ENCODE assay signal across 1 cellular context in the genomic region with DNA sequence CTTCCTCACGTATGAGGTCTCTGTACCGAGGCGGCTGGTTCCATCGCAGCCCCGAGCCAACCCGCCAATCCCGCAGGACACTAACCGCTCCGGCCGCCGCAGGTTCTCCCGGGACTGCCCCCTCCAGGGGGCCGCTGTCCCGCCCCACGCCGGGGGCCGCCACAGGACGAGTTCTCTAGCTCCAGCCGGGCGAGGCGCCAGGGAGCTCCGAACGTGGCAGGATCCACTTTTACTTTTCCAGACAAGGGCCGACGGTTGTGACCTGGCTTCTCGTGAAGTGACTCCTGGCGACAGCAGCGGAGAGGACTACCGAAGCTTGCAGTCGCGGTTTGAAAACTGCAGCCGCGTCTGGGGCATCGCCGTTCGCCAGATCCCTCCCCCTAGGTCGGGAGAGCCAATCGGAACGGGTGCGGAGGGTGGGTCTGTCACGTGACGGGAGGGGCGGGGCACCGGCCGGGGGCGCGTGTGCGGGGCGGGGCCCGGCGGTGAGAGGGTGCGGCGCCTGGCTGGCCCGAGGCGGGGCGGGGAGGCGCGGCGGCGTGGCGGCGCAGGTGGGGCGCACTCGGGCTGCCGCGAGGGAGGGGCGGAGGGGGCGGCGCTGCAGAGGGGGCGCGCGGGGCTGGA.
A peak's percentile ranks its signal among the peaks of the same experiment; 100 is the strongest.
TF ChIP-seq lines count a peak whose summit lies in the region.

A gene (minus strand): TSS at position 331 of the 624 bp plus-strand sequence. CDS start 8,195 bp downstream, outside the sequence.

TF ChIP-seq in HepG2, 621 proteins besides CTCF, POLR2A, EP300 and RAD21 (continued from another document and continues in another):
- TF ChIP-seq, protein P1, sequence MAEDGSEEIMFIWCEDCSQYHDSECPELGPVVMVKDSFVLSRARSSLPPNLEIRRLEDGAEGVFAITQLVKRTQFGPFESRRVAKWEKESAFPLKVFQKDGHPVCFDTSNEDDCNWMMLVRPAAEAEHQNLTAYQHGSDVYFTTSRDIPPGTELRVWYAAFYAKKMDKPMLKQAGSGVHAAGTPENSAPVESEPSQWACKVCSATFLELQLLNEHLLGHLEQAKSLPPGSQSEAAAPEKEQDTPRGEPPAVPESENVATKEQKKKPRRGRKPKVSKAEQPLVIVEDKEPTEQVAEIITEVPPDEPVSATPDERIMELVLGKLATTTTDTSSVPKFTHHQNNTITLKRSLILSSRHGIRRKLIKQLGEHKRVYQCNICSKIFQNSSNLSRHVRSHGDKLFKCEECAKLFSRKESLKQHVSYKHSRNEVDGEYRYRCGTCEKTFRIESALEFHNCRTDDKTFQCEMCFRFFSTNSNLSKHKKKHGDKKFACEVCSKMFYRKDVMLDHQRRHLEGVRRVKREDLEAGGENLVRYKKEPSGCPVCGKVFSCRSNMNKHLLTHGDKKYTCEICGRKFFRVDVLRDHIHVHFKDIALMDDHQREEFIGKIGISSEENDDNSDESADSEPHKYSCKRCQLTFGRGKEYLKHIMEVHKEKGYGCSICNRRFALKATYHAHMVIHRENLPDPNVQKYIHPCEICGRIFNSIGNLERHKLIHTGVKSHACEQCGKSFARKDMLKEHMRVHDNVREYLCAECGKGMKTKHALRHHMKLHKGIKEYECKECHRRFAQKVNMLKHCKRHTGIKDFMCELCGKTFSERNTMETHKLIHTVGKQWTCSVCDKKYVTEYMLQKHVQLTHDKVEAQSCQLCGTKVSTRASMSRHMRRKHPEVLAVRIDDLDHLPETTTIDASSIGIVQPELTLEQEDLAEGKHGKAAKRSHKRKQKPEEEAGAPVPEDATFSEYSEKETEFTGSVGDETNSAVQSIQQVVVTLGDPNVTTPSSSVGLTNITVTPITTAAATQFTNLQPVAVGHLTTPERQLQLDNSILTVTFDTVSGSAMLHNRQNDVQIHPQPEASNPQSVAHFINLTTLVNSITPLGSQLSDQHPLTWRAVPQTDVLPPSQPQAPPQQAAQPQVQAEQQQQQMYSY (CRISPR knock-in tag; IDR thresholded peaks at IDR 0.05) = no peak
- no peak for TF ChIP-seq NR2F2 (IDR thresholded peaks at IDR 0.05; ENCODE audit: borderline replicate concordance, low read depth)
- no peak for TF ChIP-seq ZFP36L2 (CRISPR knock-in tag; IDR thresholded peaks at IDR 0.05)
- peak; percentile 92 for TF ChIP-seq ZNF598 (CRISPR knock-in tag; IDR thresholded peaks at IDR 0.05; ENCODE audit: borderline replicate concordance)
- TF ChIP-seq ATF1 (CRISPR knock-in tag; IDR thresholded peaks at IDR 0.05) = no peak
- TF ChIP-seq ZNF567 (CRISPR knock-in tag; IDR thresholded peaks at IDR 0.05; ENCODE audit: borderline replicate concordance) = no peak
- no peak for TF ChIP-seq MAFK (conservative IDR thresholded peaks at IDR 0.05 in 1 of 2, IDR thresholded peaks at IDR 0.05 in 1 of 2; ENCODE audit: low read length in 2 of 2)
- TF ChIP-seq ZNF883 (CRISPR knock-in tag; IDR thresholded peaks at IDR 0.05; ENCODE audit: not compliant biosample characterization) = no peak
- TF ChIP-seq, protein P2, sequence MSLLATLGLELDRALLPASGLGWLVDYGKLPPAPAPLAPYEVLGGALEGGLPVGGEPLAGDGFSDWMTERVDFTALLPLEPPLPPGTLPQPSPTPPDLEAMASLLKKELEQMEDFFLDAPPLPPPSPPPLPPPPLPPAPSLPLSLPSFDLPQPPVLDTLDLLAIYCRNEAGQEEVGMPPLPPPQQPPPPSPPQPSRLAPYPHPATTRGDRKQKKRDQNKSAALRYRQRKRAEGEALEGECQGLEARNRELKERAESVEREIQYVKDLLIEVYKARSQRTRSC (CRISPR knock-in tag; IDR thresholded peaks at IDR 0.05; ENCODE audit: low read depth) = no peak
- TF ChIP-seq ZNF777 (CRISPR knock-in tag; IDR thresholded peaks at IDR 0.05) = peak; percentile 88
- no peak for TF ChIP-seq HCFC1 (IDR thresholded peaks at IDR 0.05; ENCODE audit: low read depth, low read length)
- peak; percentile 65; the same call in 1 of the 2 replicates for TF ChIP-seq MIER3 (CRISPR knock-in tag; IDR thresholded peaks at IDR 0.05; ENCODE audit: borderline replicate concordance)
- TF ChIP-seq, protein P3, sequence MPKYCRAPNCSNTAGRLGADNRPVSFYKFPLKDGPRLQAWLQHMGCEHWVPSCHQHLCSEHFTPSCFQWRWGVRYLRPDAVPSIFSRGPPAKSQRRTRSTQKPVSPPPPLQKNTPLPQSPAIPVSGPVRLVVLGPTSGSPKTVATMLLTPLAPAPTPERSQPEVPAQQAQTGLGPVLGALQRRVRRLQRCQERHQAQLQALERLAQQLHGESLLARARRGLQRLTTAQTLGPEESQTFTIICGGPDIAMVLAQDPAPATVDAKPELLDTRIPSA (CRISPR knock-in tag; IDR thresholded peaks at IDR 0.05; ENCODE audit: borderline replicate concordance) = 0 out of 2 replicates have a peak, but pooled peaks have one; percentile 48
- no peak for TF ChIP-seq ZNF432 (CRISPR knock-in tag; IDR thresholded peaks at IDR 0.05; ENCODE audit: borderline replicate concordance)
- peak; percentile 42; the same call in 1 of the 2 replicates for TF ChIP-seq ZNF124 (CRISPR knock-in tag; IDR thresholded peaks at IDR 0.05)
- TF ChIP-seq, protein P4, sequence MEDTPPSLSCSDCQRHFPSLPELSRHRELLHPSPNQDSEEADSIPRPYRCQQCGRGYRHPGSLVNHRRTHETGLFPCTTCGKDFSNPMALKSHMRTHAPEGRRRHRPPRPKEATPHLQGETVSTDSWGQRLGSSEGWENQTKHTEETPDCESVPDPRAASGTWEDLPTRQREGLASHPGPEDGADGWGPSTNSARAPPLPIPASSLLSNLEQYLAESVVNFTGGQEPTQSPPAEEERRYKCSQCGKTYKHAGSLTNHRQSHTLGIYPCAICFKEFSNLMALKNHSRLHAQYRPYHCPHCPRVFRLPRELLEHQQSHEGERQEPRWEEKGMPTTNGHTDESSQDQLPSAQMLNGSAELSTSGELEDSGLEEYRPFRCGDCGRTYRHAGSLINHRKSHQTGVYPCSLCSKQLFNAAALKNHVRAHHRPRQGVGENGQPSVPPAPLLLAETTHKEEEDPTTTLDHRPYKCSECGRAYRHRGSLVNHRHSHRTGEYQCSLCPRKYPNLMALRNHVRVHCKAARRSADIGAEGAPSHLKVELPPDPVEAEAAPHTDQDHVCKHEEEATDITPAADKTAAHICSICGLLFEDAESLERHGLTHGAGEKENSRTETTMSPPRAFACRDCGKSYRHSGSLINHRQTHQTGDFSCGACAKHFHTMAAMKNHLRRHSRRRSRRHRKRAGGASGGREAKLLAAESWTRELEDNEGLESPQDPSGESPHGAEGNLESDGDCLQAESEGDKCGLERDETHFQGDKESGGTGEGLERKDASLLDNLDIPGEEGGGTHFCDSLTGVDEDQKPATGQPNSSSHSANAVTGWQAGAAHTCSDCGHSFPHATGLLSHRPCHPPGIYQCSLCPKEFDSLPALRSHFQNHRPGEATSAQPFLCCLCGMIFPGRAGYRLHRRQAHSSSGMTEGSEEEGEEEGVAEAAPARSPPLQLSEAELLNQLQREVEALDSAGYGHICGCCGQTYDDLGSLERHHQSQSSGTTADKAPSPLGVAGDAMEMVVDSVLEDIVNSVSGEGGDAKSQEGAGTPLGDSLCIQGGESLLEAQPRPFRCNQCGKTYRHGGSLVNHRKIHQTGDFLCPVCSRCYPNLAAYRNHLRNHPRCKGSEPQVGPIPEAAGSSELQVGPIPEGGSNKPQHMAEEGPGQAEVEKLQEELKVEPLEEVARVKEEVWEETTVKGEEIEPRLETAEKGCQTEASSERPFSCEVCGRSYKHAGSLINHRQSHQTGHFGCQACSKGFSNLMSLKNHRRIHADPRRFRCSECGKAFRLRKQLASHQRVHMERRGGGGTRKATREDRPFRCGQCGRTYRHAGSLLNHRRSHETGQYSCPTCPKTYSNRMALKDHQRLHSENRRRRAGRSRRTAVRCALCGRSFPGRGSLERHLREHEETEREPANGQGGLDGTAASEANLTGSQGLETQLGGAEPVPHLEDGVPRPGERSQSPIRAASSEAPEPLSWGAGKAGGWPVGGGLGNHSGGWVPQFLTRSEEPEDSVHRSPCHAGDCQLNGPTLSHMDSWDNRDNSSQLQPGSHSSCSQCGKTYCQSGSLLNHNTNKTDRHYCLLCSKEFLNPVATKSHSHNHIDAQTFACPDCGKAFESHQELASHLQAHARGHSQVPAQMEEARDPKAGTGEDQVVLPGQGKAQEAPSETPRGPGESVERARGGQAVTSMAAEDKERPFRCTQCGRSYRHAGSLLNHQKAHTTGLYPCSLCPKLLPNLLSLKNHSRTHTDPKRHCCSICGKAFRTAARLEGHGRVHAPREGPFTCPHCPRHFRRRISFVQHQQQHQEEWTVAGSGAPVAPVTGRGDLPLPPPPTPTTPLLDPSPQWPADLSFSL (CRISPR knock-in tag; IDR thresholded peaks at IDR 0.05) = no peak; the same call in 1 of the 2 replicates
- no peak for TF ChIP-seq ZNF460 (CRISPR knock-in tag; IDR thresholded peaks at IDR 0.05; ENCODE audit: borderline replicate concordance)
- peak; percentile 45; the same call in 1 of the 2 replicates for TF ChIP-seq GABPB1 (CRISPR knock-in tag; IDR thresholded peaks at IDR 0.05)
- no peak for TF ChIP-seq ZBTB42 (CRISPR knock-in tag; IDR thresholded peaks at IDR 0.05)
- TF ChIP-seq HOXD1 (CRISPR knock-in tag; IDR thresholded peaks at IDR 0.05) = peak; percentile 34; the same call in 1 of the 2 replicates
- TF ChIP-seq, protein P5, sequence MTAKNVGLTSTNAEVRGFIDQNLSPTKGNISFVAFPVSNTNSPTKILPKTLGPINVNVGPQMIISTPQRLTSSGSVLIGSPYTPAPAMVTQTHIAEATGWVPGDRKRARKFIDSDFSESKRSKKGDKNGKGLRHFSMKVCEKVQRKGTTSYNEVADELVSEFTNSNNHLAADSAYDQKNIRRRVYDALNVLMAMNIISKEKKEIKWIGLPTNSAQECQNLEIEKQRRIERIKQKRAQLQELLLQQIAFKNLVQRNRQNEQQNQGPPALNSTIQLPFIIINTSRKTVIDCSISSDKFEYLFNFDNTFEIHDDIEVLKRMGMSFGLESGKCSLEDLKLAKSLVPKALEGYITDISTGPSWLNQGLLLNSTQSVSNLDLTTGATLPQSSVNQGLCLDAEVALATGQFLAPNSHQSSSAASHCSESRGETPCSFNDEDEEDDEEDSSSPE (CRISPR knock-in tag; IDR thresholded peaks at IDR 0.05) = 0 out of 2 replicates have a peak, but pooled peaks have one; percentile 49
- 0 out of 2 replicates have a peak, but pooled peaks have one; percentile 35 for TF ChIP-seq TSC22D2 (CRISPR knock-in tag; IDR thresholded peaks at IDR 0.05; ENCODE audit: borderline replicate concordance)
- no peak; the same call in 1 of the 2 replicates for TF ChIP-seq SATB2 (CRISPR knock-in tag; IDR thresholded peaks at IDR 0.05)
- no peak for TF ChIP-seq ZNF33B (CRISPR knock-in tag; IDR thresholded peaks at IDR 0.05)
- no peak for TF ChIP-seq PCBP2 (optimal IDR thresholded peaks at IDR 0.05; ENCODE audit: low read depth, low read length, poor library complexity, severe bottlenecking)
- no peak; the same call in 1 of the 2 replicates for TF ChIP-seq ZNF34 (CRISPR knock-in tag; IDR thresholded peaks at IDR 0.05; ENCODE audit: borderline replicate concordance)
- TF ChIP-seq, protein P6, sequence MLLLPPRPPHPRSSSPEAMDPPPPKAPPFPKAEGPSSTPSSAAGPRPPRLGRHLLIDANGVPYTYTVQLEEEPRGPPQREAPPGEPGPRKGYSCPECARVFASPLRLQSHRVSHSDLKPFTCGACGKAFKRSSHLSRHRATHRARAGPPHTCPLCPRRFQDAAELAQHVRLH (CRISPR knock-in tag; IDR thresholded peaks at IDR 0.05; ENCODE audit: borderline replicate concordance, low read depth) = peak; percentile 60; the same call in 1 of the 2 replicates
- no peak for TF ChIP-seq EED (CRISPR knock-in tag; IDR thresholded peaks at IDR 0.05)
- TF ChIP-seq ZNF350 (CRISPR knock-in tag; IDR thresholded peaks at IDR 0.05; ENCODE audit: borderline replicate concordance, low read depth) = 0 out of 2 replicates have a peak, but pooled peaks have one; percentile 27
- no peak for TF ChIP-seq SOX6 (IDR thresholded peaks at IDR 0.05)
- TF ChIP-seq SOX6 (CRISPR knock-in tag; IDR thresholded peaks at IDR 0.05) = no peak; the same call in 1 of the 2 replicates
- 0 out of 2 replicates have a peak, but pooled peaks have one; percentile 70 for TF ChIP-seq ZNF230 (CRISPR knock-in tag; IDR thresholded peaks at IDR 0.05)
- no peak for TF ChIP-seq KLF6 (CRISPR knock-in tag; IDR thresholded peaks at IDR 0.05)
- TF ChIP-seq, protein P7, sequence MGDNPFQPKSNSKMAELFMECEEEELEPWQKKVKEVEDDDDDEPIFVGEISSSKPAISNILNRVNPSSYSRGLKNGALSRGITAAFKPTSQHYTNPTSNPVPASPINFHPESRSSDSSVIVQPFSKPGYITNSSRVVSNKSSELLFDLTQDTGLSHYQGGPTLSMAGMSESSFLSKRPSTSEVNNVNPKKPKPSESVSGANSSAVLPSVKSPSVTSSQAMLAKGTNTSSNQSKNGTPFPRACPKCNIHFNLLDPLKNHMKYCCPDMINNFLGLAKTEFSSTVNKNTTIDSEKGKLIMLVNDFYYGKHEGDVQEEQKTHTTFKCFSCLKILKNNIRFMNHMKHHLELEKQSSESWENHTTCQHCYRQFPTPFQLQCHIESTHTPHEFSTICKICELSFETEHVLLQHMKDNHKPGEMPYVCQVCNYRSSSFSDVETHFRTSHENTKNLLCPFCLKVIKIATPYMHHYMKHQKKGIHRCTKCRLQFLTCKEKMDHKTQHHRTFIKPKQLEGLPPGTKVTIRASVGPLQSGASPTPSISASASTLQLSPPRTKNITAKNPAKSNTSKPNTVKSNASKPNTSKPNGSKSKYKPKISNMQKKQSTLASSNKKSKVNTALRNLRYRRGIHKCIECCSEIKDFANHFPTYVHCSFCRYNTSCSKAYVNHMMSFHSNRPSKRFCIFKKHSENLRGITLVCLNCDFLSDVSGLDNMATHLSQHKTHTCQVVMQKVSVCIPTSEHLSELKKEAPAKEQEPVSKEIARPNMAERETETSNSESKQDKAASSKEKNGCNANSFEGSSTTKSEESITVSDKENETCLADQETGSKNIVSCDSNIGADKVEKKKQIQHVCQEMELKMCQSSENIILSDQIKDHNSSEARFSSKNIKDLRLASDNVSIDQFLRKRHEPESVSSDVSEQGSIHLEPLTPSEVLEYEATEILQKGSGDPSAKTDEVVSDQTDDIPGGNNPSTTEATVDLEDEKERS (CRISPR knock-in tag; IDR thresholded peaks at IDR 0.05) = no peak
